ENCODE assay signal across 29 cellular contexts in genomic region chr9:108101410-108101809, GRCh38.
"Had no signal": no experiment of that assay in that cellular context is flagged by ENCODE, and none has a peak within 500 bp of the region (broad histone marks: within the 10 kb centered on the region; RNA-seq: fewer than 3 reads in every experiment).

No MANE protein-coding gene starts in this region.

- H3K79me2 ChIP-seq: parathyroid adenoma had no signal

- H3K36me3 ChIP-seq: neural progenitor cell, ovary, right lobe of liver, sigmoid colon, spleen, suprapubic skin, tibial artery, transverse colon, vagina had no signal

- FAIRE-seq: small intestine, urothelium cell line had no signal

- DNase-seq: naive thymus-derived CD4-positive, alpha-beta T cell; natural killer cell; occipital lobe; ovary; posterior cingulate gyrus; psoas muscle; right cardiac atrium; right lobe of liver; sigmoid colon; small intestine; spleen; stimulated activated CD4-positive, alpha-beta T cell treated with anti-CD3 and anti-CD28 coated beads, Interleukin-12 subunit alpha, Interleukin-12 subunit beta, amount 100 ng/mL, for 4 hours; stimulated activated CD4-positive, alpha-beta T cell treated with anti-CD3 and anti-CD28 coated beads, Interleukin-1b, Interleukin-23, amount 100 ng/mL, for 48 hours; stimulated activated CD4-positive, alpha-beta T cell treated with anti-CD3 and anti-CD28 coated beads, Interleukin-4, amount 100 ng/mL, for 1 hour; stimulated activated CD4-positive, alpha-beta T cell treated with anti-CD3 and anti-CD28 coated beads, Interleukin-4, amount 100 ng/mL, for 4 hours; stimulated activated CD8-positive, alpha-beta memory T cell treated with anti-CD3 and anti-CD28 coated beads, Interleukin-4, amount 100 ng/mL, for 48 hours; stimulated activated naive CD4-positive, alpha-beta T cell; stimulated activated naive CD8-positive, alpha-beta T cell treated with anti-CD3 and anti-CD28 coated beads, Interleukin-15, amount 100 ng/mL, for 72 hours; stimulated activated naive CD8-positive, alpha-beta T cell treated with anti-CD3 and anti-CD28 coated beads, Interleukin-15, Interleukin-2, amounts not matched to agents 100 U/mL and 50 U/mL, for 24 hours; substantia nigra; testis; tibial artery; transverse colon had no signal

- H3K4me1 ChIP-seq: neural progenitor cell, parathyroid adenoma, psoas muscle, right lobe of liver, sigmoid colon, testis, tibial artery had no signal

- H3K9ac ChIP-seq: neural progenitor cell, parathyroid adenoma had no signal

- H3K4me2 ChIP-seq: neural progenitor cell had no signal

- H3K27ac ChIP-seq: neural progenitor cell, ovary, parathyroid adenoma, psoas muscle, right lobe of liver, sigmoid colon, spleen, suprapubic skin, testis, tibial artery, transverse colon, vagina had no signal

- H2AFZ ChIP-seq: neural progenitor cell, parathyroid adenoma had no signal

- H3K4me3 ChIP-seq: neural progenitor cell, ovary, psoas muscle, right lobe of liver, sigmoid colon, spleen, suprapubic skin, testis, tibial artery, transverse colon, vagina had no signal

- ATAC-seq: naive thymus-derived CD4-positive, alpha-beta T cell; natural killer cell; psoas muscle; right lobe of liver; stimulated activated memory B cell treated with anti-CD40 and anti-IgM and Interleukin-4, amounts not matched to agents 10 μg/mL and 1 μg/mL and 100 μg/mL, for 72 hours; stimulated activated naive CD8-positive, alpha-beta T cell treated with anti-CD3 and anti-CD28 coated beads, Interleukin-15, amount 100 ng/mL, for 72 hours; stimulated activated naive CD8-positive, alpha-beta T cell treated with anti-CD3 and anti-CD28 coated beads, Interleukin-15, Interleukin-2, amounts not matched to agents 100 U/mL and 50 U/mL, for 24 hours had no signal

- H3K27me3 ChIP-seq: neural progenitor cell, ovary, right lobe of liver, sigmoid colon, spleen, suprapubic skin, testis, tibial artery, transverse colon, vagina had no signal

- H3K9me3 ChIP-seq: ovary, psoas muscle, right lobe of liver, sigmoid colon, spleen, suprapubic skin, testis, tibial artery, transverse colon, vagina had no signal
